ENCODE assay signal across 20 cellular contexts in the genomic region with DNA sequence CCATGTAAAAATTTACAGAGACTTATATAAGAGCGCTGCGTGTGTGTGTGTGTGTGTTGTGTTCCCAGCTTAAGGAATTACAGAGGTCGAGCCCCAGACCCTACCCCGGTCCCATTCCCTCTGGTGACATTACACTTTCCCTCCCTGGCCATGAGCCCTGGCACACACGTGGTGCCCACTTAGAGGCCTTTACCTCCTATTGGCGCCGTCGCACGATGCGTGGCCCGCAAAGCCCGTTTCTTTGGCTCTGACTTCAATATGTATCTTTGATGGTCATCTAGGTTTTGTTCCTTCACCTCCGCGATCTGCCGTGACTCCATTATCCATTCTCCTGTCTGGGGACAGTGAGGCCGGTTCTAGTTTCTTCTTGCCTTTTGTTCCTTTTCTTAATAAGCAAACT.
DNase-seq lines count a peak whose midpoint lies in the region; ATAC-seq and TF ChIP-seq lines count a peak whose summit lies in the region.
"Had no signal": no experiment of that assay in that cellular context is flagged by ENCODE, and none has a peak within 500 bp of the region (broad histone marks: within the 10 kb centered on the region; RNA-seq: fewer than 3 reads in every experiment).

No MANE protein-coding gene starts in this region.

- no peak for DNase-seq in activated naive CD4-positive, alpha-beta T cell treated with Interleukin-2 at 50 U/mL for 16 hours
- DNase-seq in activated CD4-positive, alpha-beta memory T cell treated with anti-CD3 and anti-CD28 coated beads, Interleukin-2, amount 10 ng/mL, durations not matched to agents 7 days and 5 days: no peak
- no peak for DNase-seq in effector memory CD8-positive, alpha-beta T cell
- DNase-seq in CD14-positive monocyte (ENCODE audit: low spot score): no peak
- DNase-seq in mesothelial cell of epicardium (ENCODE audit: low spot score in 2 of 2, unreplicated experiment in 2 of 2): no peak
- no peak for DNase-seq in COR-L47 (lab: John Stamatoyannopoulos, UW)
- DNase-seq: activated effector memory CD4-positive, alpha-beta T cell treated with Interleukin-2 at 50 U/mL for 16 hours; aorta; caudate nucleus; DMS79 treated with DMSO at 0.1 percent for 48 hours; foreskin fibroblast; H9; midbrain; NCI-H2081; PC-3; SHP77 treated with DMSO at 0.1 percent for 48 hours; stimulated activated CD8-positive, alpha-beta memory T cell treated with anti-CD3 and anti-CD28 coated beads, Interleukin-4, amount 100 ng/mL, for 48 hours had no signal

- POLR2A ChIA-PET in activated CD4-positive, alpha-beta memory T cell treated with anti-CD3 and anti-CD28 coated beads, Interleukin-2, amount 10 ng/mL, durations not matched to agents 7 days and 5 days (lab: Charles Lee): interaction anchor here (1.2 to 8.6 kb wide), 8 partner anchors 17 to 440 kb away, joined by 3 to 135 read pairs (median 12); no protein-coding TSS in a partner anchor

- intact Hi-C loops in CD14-positive monocyte (cut with micrococcal nuclease): loop anchor here (5.0 to 10.0 kb wide), 3 partner anchors 37 to 467 kb away; no protein-coding TSS in a partner anchor

- H3K4me3 Mint-ChIP-seq in activated naive CD4-positive, alpha-beta T cell treated with anti-CD3 and anti-CD28 coated beads, Interleukin-2, amount 50 U/mL, for 24 hours: peak overlapping the region; percentile 66
- H3K4me3 Mint-ChIP-seq in activated CD4-positive, alpha-beta memory T cell treated with anti-CD3 and anti-CD28 coated beads, Interleukin-2, amount 10 ng/mL, durations not matched to agents 7 days and 5 days: peak overlapping the region; percentile 94
- H3K4me3 Mint-ChIP-seq in effector memory CD8-positive, alpha-beta T cell: peak overlapping the region; percentile 24 to 35
- H3K4me3 Mint-ChIP-seq in CD14-positive monocyte (no peak overlapping the region), mesothelial cell of epicardium (no peak overlapping the region)
- H3K4me3 Mint-ChIP-seq: H9, neural crest cell had no signal

- no peaks in the 10 kb centered on the region for H3K9me3 Mint-ChIP-seq in activated naive CD4-positive, alpha-beta T cell treated with anti-CD3 and anti-CD28 coated beads, Interleukin-2, amount 50 U/mL, for 24 hours
- no peaks in the 10 kb centered on the region for H3K9me3 Mint-ChIP-seq in activated CD4-positive, alpha-beta memory T cell treated with anti-CD3 and anti-CD28 coated beads, Interleukin-2, amount 10 ng/mL, durations not matched to agents 7 days and 5 days
- H3K9me3 Mint-ChIP-seq in effector memory CD8-positive, alpha-beta T cell: no peaks in the 10 kb centered on the region
- H3K9me3 Mint-ChIP-seq in CD14-positive monocyte: peaks cover 0 to 1% (median 0%) of the 10 kb centered on the region in 7 donors
- H3K9me3 Mint-ChIP-seq in mesothelial cell of epicardium: no peaks in the 10 kb centered on the region
- H3K9me3 Mint-ChIP-seq: H9, neural crest cell had no signal

- peaks cover 32% of the 10 kb centered on the region for H3K36me3 Mint-ChIP-seq in activated naive CD4-positive, alpha-beta T cell treated with anti-CD3 and anti-CD28 coated beads, Interleukin-2, amount 50 U/mL, for 24 hours
- peaks cover 89% of the 10 kb centered on the region for H3K36me3 Mint-ChIP-seq in activated CD4-positive, alpha-beta memory T cell treated with anti-CD3 and anti-CD28 coated beads, Interleukin-2, amount 10 ng/mL, durations not matched to agents 7 days and 5 days (ENCODE audit: low read depth)
- H3K36me3 Mint-ChIP-seq in effector memory CD8-positive, alpha-beta T cell (ENCODE audit: insufficient read depth): peaks cover 60% of the 10 kb centered on the region
- H3K36me3 Mint-ChIP-seq in CD14-positive monocyte (peaks cover 62 to 65% of the 10 kb centered on the region in 2 donors), mesothelial cell of epicardium (peaks cover 14% of the 10 kb centered on the region)

- ATAC-seq in effector memory CD8-positive, alpha-beta T cell (replicated peaks): no peak
- ATAC-seq: PC-3 had no signal

- peaks cover 80% of the 10 kb centered on the region for H3K4me1 Mint-ChIP-seq in activated naive CD4-positive, alpha-beta T cell treated with anti-CD3 and anti-CD28 coated beads, Interleukin-2, amount 50 U/mL, for 24 hours
- H3K4me1 Mint-ChIP-seq in activated CD4-positive, alpha-beta memory T cell treated with anti-CD3 and anti-CD28 coated beads, Interleukin-2, amount 10 ng/mL, durations not matched to agents 7 days and 5 days: peaks cover 91% of the 10 kb centered on the region
- H3K4me1 Mint-ChIP-seq in effector memory CD8-positive, alpha-beta T cell (ENCODE audit: low read depth in 2 of 2): peaks cover 39 to 47% of the 10 kb centered on the region in 2 donors
- peaks cover 34% of the 10 kb centered on the region for H3K4me1 Mint-ChIP-seq in CD14-positive monocyte
- peaks cover 8% of the 10 kb centered on the region for H3K4me1 Mint-ChIP-seq in mesothelial cell of epicardium

- no peaks in the 10 kb centered on the region for H3K27me3 Mint-ChIP-seq in activated naive CD4-positive, alpha-beta T cell treated with anti-CD3 and anti-CD28 coated beads, Interleukin-2, amount 50 U/mL, for 24 hours
- no peaks in the 10 kb centered on the region for H3K27me3 Mint-ChIP-seq in activated CD4-positive, alpha-beta memory T cell treated with anti-CD3 and anti-CD28 coated beads, Interleukin-2, amount 10 ng/mL, durations not matched to agents 7 days and 5 days
- no peaks in the 10 kb centered on the region for H3K27me3 Mint-ChIP-seq in effector memory CD8-positive, alpha-beta T cell
- H3K27me3 Mint-ChIP-seq in CD14-positive monocyte (ENCODE audit: low read depth in 3 of 3): peaks cover 0 to 4% (median 0%) of the 10 kb centered on the region in 3 donors
- H3K27me3 Mint-ChIP-seq in mesothelial cell of epicardium (ENCODE audit: low read depth): no peaks in the 10 kb centered on the region
- H3K27me3 Mint-ChIP-seq: progenitor cell of endocrine pancreas had no signal

- CTCF ChIA-PET in activated CD4-positive, alpha-beta memory T cell treated with anti-CD3 and anti-CD28 coated beads, Interleukin-2, amount 10 ng/mL, durations not matched to agents 7 days and 5 days (lab: Charles Lee): interaction anchor here (0.7 to 1.6 kb wide), 3 partner anchors 30 to 468 kb away, joined by 3 to 5 read pairs (median 3); no protein-coding TSS in a partner anchor

- TF ChIP-seq CTCF in CD14-positive monocyte (IDR thresholded peaks at IDR 0.05) (no peak), mesothelial cell of epicardium (IDR thresholded peaks at IDR 0.05; ENCODE audit: unreplicated experiment) (no peak)

- peak overlapping the region; percentile 96 for H3K27ac Mint-ChIP-seq in activated naive CD4-positive, alpha-beta T cell treated with anti-CD3 and anti-CD28 coated beads, Interleukin-2, amount 50 U/mL, for 24 hours
- H3K27ac Mint-ChIP-seq in activated CD4-positive, alpha-beta memory T cell treated with anti-CD3 and anti-CD28 coated beads, Interleukin-2, amount 10 ng/mL, durations not matched to agents 7 days and 5 days: peak overlapping the region; percentile 74
- H3K27ac Mint-ChIP-seq in effector memory CD8-positive, alpha-beta T cell: peak overlapping the region; percentile 67 to 94
- peak overlapping the region in 1 of 7 donors; percentile 11 for H3K27ac Mint-ChIP-seq in CD14-positive monocyte
- no peak overlapping the region for H3K27ac Mint-ChIP-seq in mesothelial cell of epicardium

Comparison
In these comparisons a context has a peak if more than half of its experiments do, and no peak if none do; other contexts are left out.
1. H3K4me3 Mint-ChIP-seq: peak in activated naive CD4-positive, alpha-beta T cell treated with anti-CD3 and anti-CD28 coated beads, Interleukin-2, amount 50 U/mL, for 24 hours (single experiment), activated CD4-positive, alpha-beta memory T cell treated with anti-CD3 and anti-CD28 coated beads, Interleukin-2, amount 10 ng/mL, durations not matched to agents 7 days and 5 days (single experiment) and effector memory CD8-positive, alpha-beta T cell (2 of 2); none in CD14-positive monocyte (0 of 2) and mesothelial cell of epicardium (single experiment).